In genomic region chr7:104008107-104008506, GRCh38 we compare ENCODE assay signal across 37 cellular contexts. TPM values are rescaled to one million over a fixed set of nuclear protein-coding genes. Genes with fewer than 3 reads are reported as not detected.
"Had no signal": no experiment of that assay in that cellular context is flagged by ENCODE, and none has a peak within 500 bp of the region (broad histone marks: within the 10 kb centered on the region; RNA-seq: fewer than 3 reads in every experiment).

No MANE protein-coding gene starts in this region.

- H3K36me3 ChIP-seq: MG63 had no signal

- DNase-seq: Karpas-422, Kasumi-1, MG63, MM.1S, MV-4-11, NCI-H1048, NCI-H1092, NCI-H1092 treated with DMSO at 0.1 percent for 48 hours, NCI-H1105, NCI-H1105 treated with DMSO at 0.1 percent for 48 hours, NCI-H1417, NCI-H1417 treated with DMSO at 0.1 percent for 48 hours, NCI-H1436, NCI-H1436 treated with DMSO at 0.1 percent for 48 hours, NCI-H146, NCI-H1694, NCI-H1694 treated with DMSO at 0.1 percent for 48 hours, NCI-H187, NCI-H187 treated with DMSO at 0.1 percent for 48 hours, NCI-H1930, NCI-H2029, NCI-H2029 treated with DMSO at 0.1 percent for 48 hours, NCI-H2081, NCI-H2081 treated with DMSO at 0.1 percent for 48 hours, NCI-H2107, NCI-H2171, NCI-H2171 treated with DMSO at 0.1 percent for 48 hours, NCI-H2227 treated with DMSO at 0.1 percent for 48 hours, NCI-H226, NCI-H345, NCI-H446, NCI-H446 treated with DMSO at 0.1 percent for 48 hours, NCI-H510A, NCI-H510A treated with DMSO at 0.1 percent for 48 hours, NCI-H524, NCI-H524 treated with DMSO at 0.1 percent for 48 hours had no signal

- H3K9me3 ChIP-seq: MG63 had no signal

- H3K4me3 ChIP-seq: MG63 had no signal

- H3K27me3 ChIP-seq: MG63 had no signal

RNA-seq across cellular contexts. Expression of gene RELN, which starts 18.6 kb away (rescaled TPM):
- total RNA-seq: MCF 10A had no signal
